Comparison of ENCODE assay signal across 39 cellular contexts in genomic region chr18:51593931-51594330, GRCh38.
"Had no signal": no experiment of that assay in that cellular context is flagged by ENCODE, and none has a peak within 500 bp of the region (broad histone marks: within the 10 kb centered on the region; RNA-seq: fewer than 3 reads in every experiment).

No MANE protein-coding gene starts in this region.

- FAIRE-seq: astrocyte had no signal

- ATAC-seq: activated naive CD4-positive, alpha-beta T cell treated with anti-CD3 and anti-CD28 coated beads, Interleukin-2, amount 50 U/mL, for 72 hours; activated naive CD8-positive, alpha-beta T cell treated with anti-CD3 and anti-CD28 coated beads, Interleukin-2, amount 50 U/mL, for 24 hours; activated T-cell treated with anti-CD3 and anti-CD28 coated beads, Interleukin-2, amount 50 U/mL, for 4 hours; activated T-cell treated with anti-CD3 and anti-CD28 coated beads, Interleukin-2, amount 50 U/mL, for 72 hours; activated T-helper 17 cell treated with anti-CD3 and anti-CD28 coated beads, Interleukin-2, amount 50 U/mL, for 72 hours; body of pancreas had no signal

- H3K4me1 Mint-ChIP-seq: activated naive CD4-positive, alpha-beta T cell treated with anti-CD3 and anti-CD28 coated beads, Interleukin-2, amount 10 ng/mL, durations not matched to agents 7 days and 5 days; activated naive CD4-positive, alpha-beta T cell treated with anti-CD3 and anti-CD28 coated beads, Interleukin-2, amount 50 U/mL, for 24 hours; activated naive CD8-positive, alpha-beta T cell treated with anti-CD3 and anti-CD28 coated beads for 36 hours; activated naive CD8-positive, alpha-beta T cell treated with anti-CD3 and anti-CD28 coated beads, Interleukin-2, amount 10 ng/mL, durations not matched to agents 7 days and 5 days; activated naive CD8-positive, alpha-beta T cell treated with anti-CD3 and anti-CD28 coated beads, Interleukin-2, amount 50 U/mL, for 24 hours; activated T-helper 17 cell treated with anti-CD3 and anti-CD28 coated beads, Interleukin-2, amount 50 U/mL, for 72 hours; brain; central memory CD8-positive, alpha-beta T cell had no signal

- H3K36me3 ChIP-seq: adrenal gland, ascending aorta, brain microvascular endothelial cell, breast epithelium, cardiac muscle cell had no signal

- H3K4me3 ChIP-seq: adrenal gland, ascending aorta, body of pancreas, breast epithelium, cardiac muscle cell had no signal

- H3K9me3 ChIP-seq: ascending aorta had no signal

- H3K4me3 Mint-ChIP-seq: activated naive CD4-positive, alpha-beta T cell treated with anti-CD3 and anti-CD28 coated beads for 36 hours; activated naive CD4-positive, alpha-beta T cell treated with anti-CD3 and anti-CD28 coated beads, Interleukin-2, amount 10 ng/mL, durations not matched to agents 7 days and 5 days; activated naive CD4-positive, alpha-beta T cell treated with anti-CD3 and anti-CD28 coated beads, Interleukin-2, amount 50 U/mL, for 24 hours; activated naive CD8-positive, alpha-beta T cell; activated naive CD8-positive, alpha-beta T cell treated with anti-CD3 and anti-CD28 coated beads for 36 hours; activated naive CD8-positive, alpha-beta T cell treated with anti-CD3 and anti-CD28 coated beads, Interleukin-2, amount 10 ng/mL, durations not matched to agents 7 days and 5 days; activated naive CD8-positive, alpha-beta T cell treated with anti-CD3 and anti-CD28 coated beads, Interleukin-2, amount 50 U/mL, for 24 hours; activated T-cell treated with anti-CD3 and anti-CD28 coated beads, Interleukin-2, amount 50 U/mL, for 24 hours; activated T-cell treated with anti-CD3 and anti-CD28 coated beads, Interleukin-2, amount 50 U/mL, for 4 hours; activated T-cell treated with anti-CD3 and anti-CD28 coated beads, Interleukin-2, amount 50 U/mL, for 72 hours; activated T-helper 1 cell treated with anti-CD3 and anti-CD28 coated beads, Interleukin-12 subunit alpha, Interleukin-12 subunit beta, Interleukin-2, Interleukin-4 antibody, amounts not matched to agents 30 ng/mL and 10 ng/mL and 1 ng/mL, durations not matched to agents 14 hours and 24 hours and 36 hours; activated T-helper 17 cell treated with anti-CD3 and anti-CD28 coated beads, Interleukin-2, amount 50 U/mL, for 72 hours; brain; central memory CD8-positive, alpha-beta T cell had no signal

- H3K27me3 ChIP-seq: adrenal gland, ascending aorta, body of pancreas, brain microvascular endothelial cell, breast epithelium had no signal

- DNase-seq: activated effector memory CD4-positive, alpha-beta T cell treated with anti-CD3 and anti-CD28 coated beads, Interleukin-2, amount 50 U/mL, for 16 hours; activated effector memory CD4-positive, alpha-beta T cell treated with Interleukin-2 at 50 U/mL for 16 hours; activated gamma-delta T cell; activated gamma-delta T cell treated with Interleukin-2 at 50 U/mL for 16 hours; activated naive CD4-positive, alpha-beta T cell; activated naive CD4-positive, alpha-beta T cell treated with anti-CD3 and anti-CD28 coated beads for 36 hours; activated naive CD4-positive, alpha-beta T cell treated with anti-CD3 and anti-CD28 coated beads, Interleukin-2, amount 10 ng/mL, durations not matched to agents 7 days and 5 days; activated naive CD4-positive, alpha-beta T cell treated with anti-CD3 and anti-CD28 coated beads, Interleukin-2, amount 50 U/mL, for 16 hours; activated naive CD4-positive, alpha-beta T cell treated with Interleukin-2 at 50 U/mL for 16 hours; activated naive CD8-positive, alpha-beta T cell treated with anti-CD3 and anti-CD28 coated beads for 36 hours; activated naive CD8-positive, alpha-beta T cell treated with anti-CD3 and anti-CD28 coated beads, Interleukin-2, amount 10 ng/mL, durations not matched to agents 7 days and 5 days; activated naive CD8-positive, alpha-beta T cell treated with anti-CD3 and anti-CD28 coated beads, Interleukin-2, amount 50 U/mL, for 24 hours; activated T-cell treated with anti-CD3 and anti-CD28 coated beads, Interleukin-2, amount 50 U/mL, for 1 hour; activated T-cell treated with anti-CD3 and anti-CD28 coated beads, Interleukin-2, amount 50 U/mL, for 24 hours; activated T-cell treated with anti-CD3 and anti-CD28 coated beads, Interleukin-2, amount 50 U/mL, for 4 hours; activated T-cell treated with anti-CD3 and anti-CD28 coated beads, Interleukin-2, amount 50 U/mL, for 48 hours; activated T-cell treated with anti-CD3 and anti-CD28 coated beads, Interleukin-2, amount 50 U/mL, for 72 hours; adrenal gland; amniotic stem cell; amygdala; anterior cingulate cortex; aorta; body of pancreas; brain microvascular endothelial cell; caudate nucleus; central memory CD4-positive, alpha-beta T cell; cerebellar nuclear complex had no signal

- H3K27me3 Mint-ChIP-seq: activated naive CD4-positive, alpha-beta T cell treated with anti-CD3 and anti-CD28 coated beads, Interleukin-2, amount 10 ng/mL, durations not matched to agents 7 days and 5 days; brain had no signal

- H3K27ac ChIP-seq: adrenal gland, ascending aorta, body of pancreas, brain microvascular endothelial cell, breast epithelium, cardiac muscle cell had no signal

- H3K4me1 ChIP-seq: adrenal gland, ascending aorta, body of pancreas, breast epithelium had no signal

- H3K36me3 Mint-ChIP-seq: activated naive CD4-positive, alpha-beta T cell treated with anti-CD3 and anti-CD28 coated beads, Interleukin-2, amount 10 ng/mL, durations not matched to agents 7 days and 5 days; activated naive CD4-positive, alpha-beta T cell treated with anti-CD3 and anti-CD28 coated beads, Interleukin-2, amount 50 U/mL, for 24 hours; activated naive CD8-positive, alpha-beta T cell; activated naive CD8-positive, alpha-beta T cell treated with anti-CD3 and anti-CD28 coated beads, Interleukin-2, amount 10 ng/mL, durations not matched to agents 7 days and 5 days; brain had no signal

- H3K27ac Mint-ChIP-seq: activated naive CD4-positive, alpha-beta T cell treated with anti-CD3 and anti-CD28 coated beads for 36 hours; activated naive CD4-positive, alpha-beta T cell treated with anti-CD3 and anti-CD28 coated beads, Interleukin-2, amount 10 ng/mL, durations not matched to agents 7 days and 5 days; activated naive CD4-positive, alpha-beta T cell treated with anti-CD3 and anti-CD28 coated beads, Interleukin-2, amount 50 U/mL, for 24 hours; activated naive CD4-positive, alpha-beta T cell treated with anti-CD3 and anti-CD28 coated beads, Interleukin-2, amount 50 U/mL, for 72 hours; activated naive CD8-positive, alpha-beta T cell; activated naive CD8-positive, alpha-beta T cell treated with anti-CD3 and anti-CD28 coated beads for 36 hours; activated naive CD8-positive, alpha-beta T cell treated with anti-CD3 and anti-CD28 coated beads, Interleukin-2, amount 10 ng/mL, durations not matched to agents 7 days and 5 days; activated naive CD8-positive, alpha-beta T cell treated with anti-CD3 and anti-CD28 coated beads, Interleukin-2, amount 50 U/mL, for 24 hours; activated T-cell treated with anti-CD3 and anti-CD28 coated beads, Interleukin-2, amount 50 U/mL, for 24 hours; activated T-cell treated with anti-CD3 and anti-CD28 coated beads, Interleukin-2, amount 50 U/mL, for 72 hours; activated T-helper 1 cell treated with anti-CD3 and anti-CD28 coated beads, Interleukin-12 subunit alpha, Interleukin-12 subunit beta, Interleukin-2, Interleukin-4 antibody, amounts not matched to agents 30 ng/mL and 10 ng/mL and 1 ng/mL, durations not matched to agents 14 hours and 24 hours and 36 hours; activated T-helper 17 cell treated with anti-CD3 and anti-CD28 coated beads, Interleukin-2, amount 50 U/mL, for 72 hours; activated T-helper 2 cell treated with anti-CD3 and anti-CD28 coated beads, Interferon-gamma antibody, Interleukin-2, Interleukin-4, amounts not matched to agents 10 μg/mL and 5 μg/mL and 100 μg/mL, durations not matched to agents 14 hours and 24 hours and 36 hours; brain had no signal
